In genomic region chr2:182103531-182103930, GRCh38 we compare ENCODE assay signal across 23 cellular contexts.
DNase-seq lines count a peak whose midpoint lies in the region; FAIRE-seq and TF ChIP-seq lines count a peak whose summit lies in the region.
"Had no signal": no experiment of that assay in that cellular context is flagged by ENCODE, and none has a peak within 500 bp of the region (broad histone marks: within the 10 kb centered on the region; RNA-seq: fewer than 3 reads in every experiment).

No MANE protein-coding gene starts in this region.

- TF ChIP-seq CTCF in tibial nerve (IDR thresholded peaks at IDR 0.05): no peak

- DNase-seq in NCI-H2227 treated with DMSO at 0.1 percent for 48 hours (lab: John Stamatoyannopoulos, UW) (peak; percentile 51), NCI-H2227 (lab: John Stamatoyannopoulos, UW; ENCODE audit: unreplicated experiment) (no peak), medulla oblongata (ENCODE audit: extremely low spot score) (peak; percentile 62), tibial nerve (ENCODE audit: low spot score in 2 of 2) (no peak), NCI-H1436 (lab: John Stamatoyannopoulos, UW) (no peak), CD1c-positive myeloid dendritic cell (ENCODE audit: extremely low spot score) (no peak), NCI-H748 treated with DMSO at 0.1 percent for 48 hours (lab: John Stamatoyannopoulos, UW) (no peak)
- DNase-seq: activated CD4-positive, alpha-beta T cell treated with anti-CD3 and anti-CD28 coated beads for 48 hours; activated CD8-positive, alpha-beta memory T cell treated with anti-CD3 and anti-CD28 coated beads, Interleukin-2, amount 10 ng/mL, durations not matched to agents 7 days and 5 days; AML-193; DMS79 treated with DMSO at 0.1 percent for 48 hours; effector memory CD8-positive, alpha-beta T cell; kidney glomerular epithelial cell; mesenchymal stem cell; natural killer cell; NCI-H1436 treated with DMSO at 0.1 percent for 48 hours; NCI-H2171; NCI-H69; SHP77; stimulated activated CD4-positive, alpha-beta T cell treated with anti-CD3 and anti-CD28 coated beads, Interleukin-4, amount 100 ng/mL, for 4 hours had no signal

- WGBS in tibial nerve, 2 donors: 27 to 29% methylated on average over 5 of the region's 5 CpGs

- H3K36me3 ChIP-seq in tibial nerve: no peaks in the 10 kb centered on the region

- no peak overlapping the region for H3K4me3 ChIP-seq in tibial nerve

- no peak for TF ChIP-seq POLR2A in tibial nerve (IDR thresholded peaks at IDR 0.05)

- peak; percentile 83 for FAIRE-seq in endometrium (lab: Jason Lieb, UNC)
- FAIRE-seq: HepG2 had no signal

- peak in 1 of 2 donors; percentile 9 for TF ChIP-seq EP300 in tibial nerve (IDR thresholded peaks at IDR 0.05)

- peaks cover 0 to 5% (median 0%) of the 10 kb centered on the region in 4 donors for H3K4me1 ChIP-seq in tibial nerve

- H3K9me3 ChIP-seq in tibial nerve: peaks cover 0 to 4% (median 0%) of the 10 kb centered on the region in 4 donors

- peak overlapping the region; percentile 11 to 71 (median 42) for H3K27ac ChIP-seq in tibial nerve
- H3K27ac ChIP-seq: 22Rv1 had no signal

- H3K27me3 ChIP-seq in tibial nerve: no peaks in the 10 kb centered on the region

Comparison
In these comparisons a context has a peak if more than half of its experiments do, and no peak if none do; other contexts are left out.
1. DNase-seq: peak in NCI-H2227 treated with DMSO at 0.1 percent for 48 hours (single experiment) and medulla oblongata (single experiment); none in NCI-H2227 (single experiment), tibial nerve (0 of 2), NCI-H1436 (single experiment), CD1c-positive myeloid dendritic cell (single experiment) and NCI-H748 treated with DMSO at 0.1 percent for 48 hours (single experiment).